In the genomic region with DNA sequence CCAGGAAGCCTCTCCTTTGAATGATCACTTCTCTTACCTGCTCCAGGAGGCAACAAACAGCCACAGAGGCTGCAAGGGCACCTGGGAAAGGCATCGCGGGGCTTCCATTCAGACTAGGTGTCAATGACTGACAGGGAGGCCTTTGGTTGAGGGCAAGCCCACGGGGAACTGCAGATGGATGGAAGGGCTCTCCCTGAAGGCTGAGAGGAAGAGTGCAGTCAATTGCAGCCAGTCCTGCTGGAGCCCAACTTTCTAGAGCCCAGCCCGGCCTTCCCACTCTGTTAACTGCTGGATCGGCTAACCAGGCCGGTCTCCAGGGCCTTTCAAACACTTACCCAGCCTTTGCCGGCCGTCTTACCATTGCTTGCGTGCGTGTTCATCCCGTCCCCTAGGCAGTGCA, we compare ENCODE assay signal across 23 cellular contexts.
"Had no signal": no experiment of that assay in that cellular context is flagged by ENCODE, and none has a peak within 500 bp of the region (broad histone marks: within the 10 kb centered on the region; RNA-seq: fewer than 3 reads in every experiment).

No MANE protein-coding gene starts in this region.

- DNase-seq: cortex of kidney; foreskin fibroblast; gastrocnemius medialis; head of caudate nucleus; left cardiac atrium; left lung; naive thymus-derived CD8-positive, alpha-beta T cell; nephron progenitor cell; right lobe of liver; stimulated activated CD4-positive, alpha-beta T cell treated with anti-CD3 and anti-CD28 coated beads, Interleukin-2, amount 100 ng/mL, for 24 hours; stimulated activated CD4-positive, alpha-beta T cell treated with anti-CD3 and anti-CD28 coated beads, Interleukin-4, amount 100 ng/mL, for 24 hours; stimulated activated naive CD8-positive, alpha-beta T cell treated with anti-CD3 and anti-CD28 coated beads, Interleukin-15, Interleukin-2, amounts not matched to agents 100 U/mL and 50 U/mL, for 24 hours; substantia nigra; testis; tibial artery had no signal

- H3K27me3 ChIP-seq: gastrocnemius medialis, right lobe of liver, testis had no signal

- H3K36me3 Mint-ChIP-seq: naive thymus-derived CD8-positive, alpha-beta T cell had no signal

- H3K27ac ChIP-seq: epithelial cell of prostate, gastrocnemius medialis, left lung, parathyroid adenoma, right lobe of liver, testis, tibial artery had no signal

- H3K27me3 Mint-ChIP-seq: progenitor cell of endocrine pancreas, type B pancreatic cell had no signal

- H3K9me3 ChIP-seq: gastrocnemius medialis, left lung, right lobe of liver, testis, tibial artery had no signal

- ATAC-seq: esophagus mucosa; gastrocnemius medialis; left cardiac atrium; left lung; naive thymus-derived CD8-positive, alpha-beta T cell; right lobe of liver; stimulated activated effector memory CD8-positive, alpha-beta T cell treated with anti-CD3 and anti-CD28 coated beads, Interleukin-12 subunit alpha, Interleukin-12 subunit beta, amount 100 ng/mL, for 72 hours; stimulated activated naive CD8-positive, alpha-beta T cell treated with anti-CD3 and anti-CD28 coated beads, Interleukin-15, Interleukin-2, amounts not matched to agents 100 U/mL and 50 U/mL, for 24 hours had no signal

- H3K79me2 ChIP-seq: parathyroid adenoma had no signal

- H3K9me3 Mint-ChIP-seq: nephron progenitor cell; stimulated activated effector memory CD8-positive, alpha-beta T cell treated with anti-CD3 and anti-CD28 coated beads, Interleukin-12 subunit alpha, Interleukin-12 subunit beta, amount 100 ng/mL, for 72 hours; type B pancreatic cell had no signal

- H3K4me3 Mint-ChIP-seq: nephron progenitor cell; stimulated activated effector memory CD8-positive, alpha-beta T cell treated with anti-CD3 and anti-CD28 coated beads, Interleukin-12 subunit alpha, Interleukin-12 subunit beta, amount 100 ng/mL, for 72 hours; type B pancreatic cell had no signal

- H2AFZ ChIP-seq: parathyroid adenoma had no signal

- H3K36me3 ChIP-seq: gastrocnemius medialis, left lung, right lobe of liver, tibial artery had no signal

- H3K4me1 ChIP-seq: gastrocnemius medialis, left lung, parathyroid adenoma, right lobe of liver, testis, tibial artery had no signal

- H3K4me2 ChIP-seq: smooth muscle cell had no signal

- H3K27ac Mint-ChIP-seq: naive thymus-derived CD8-positive, alpha-beta T cell; nephron progenitor cell; progenitor cell of endocrine pancreas; stimulated activated effector memory CD8-positive, alpha-beta T cell treated with anti-CD3 and anti-CD28 coated beads, Interleukin-12 subunit alpha, Interleukin-12 subunit beta, amount 100 ng/mL, for 72 hours; type B pancreatic cell had no signal

- H3K9ac ChIP-seq: parathyroid adenoma had no signal

- FAIRE-seq: islet of Langerhans had no signal

- H3K4me3 ChIP-seq: gastrocnemius medialis, left lung, right lobe of liver, smooth muscle cell, testis, tibial artery had no signal
